Comparison of ENCODE assay signal across 1 cellular context in the genomic region with DNA sequence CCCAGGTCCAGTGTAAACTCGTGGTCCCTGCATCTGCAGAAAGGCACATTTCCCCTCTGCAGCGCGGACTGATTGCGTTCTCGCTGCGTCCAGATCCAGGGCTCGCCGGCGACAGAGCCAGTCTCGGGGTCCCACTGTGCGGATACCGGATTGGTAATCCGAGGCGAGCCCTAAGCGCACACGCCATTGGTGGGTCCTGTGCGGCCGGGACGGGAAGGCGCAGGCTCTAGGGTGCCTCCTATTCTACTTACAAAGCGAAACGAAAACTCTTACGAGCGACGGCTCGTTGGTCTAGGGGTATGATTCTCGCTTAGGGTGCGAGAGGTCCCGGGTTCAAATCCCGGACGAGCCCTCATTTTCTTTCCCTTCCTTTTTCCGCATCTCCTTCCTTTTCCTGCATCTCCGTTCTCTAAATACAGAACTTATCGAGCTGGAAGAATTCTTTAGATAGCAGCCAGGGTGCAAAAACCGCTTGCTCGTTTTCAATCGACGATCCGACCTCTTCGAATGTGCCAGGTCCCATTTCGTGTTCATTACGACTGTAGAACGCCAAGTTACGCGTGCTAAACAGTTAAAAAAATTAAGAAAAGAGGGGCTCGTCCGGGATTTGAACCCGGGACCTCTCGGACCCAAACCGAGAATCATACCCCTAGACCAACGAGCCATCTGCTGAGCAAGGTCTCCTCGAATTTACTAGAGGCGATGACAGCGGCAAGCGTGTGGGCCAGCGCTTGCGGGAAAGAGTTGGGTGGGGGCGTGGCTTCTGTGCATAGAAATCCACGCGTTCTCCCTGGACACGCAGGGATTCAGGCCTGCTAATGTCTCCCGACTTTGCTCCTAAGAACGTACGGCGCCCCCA.
A peak's percentile ranks its signal among the peaks of the same experiment; 100 is the strongest.
TF ChIP-seq lines count a peak whose summit lies in the region.

No MANE protein-coding gene starts in this region.

TF ChIP-seq in HepG2, 621 proteins besides CTCF, POLR2A, EP300 and RAD21 (continued from another document and continues in another):
- TF ChIP-seq ZSCAN5A (CRISPR knock-in tag; IDR thresholded peaks at IDR 0.05; ENCODE audit: borderline replicate concordance) (no peak), FOXK1 (CRISPR knock-in tag; IDR thresholded peaks at IDR 0.05; ENCODE audit: borderline replicate concordance, low read depth) (peak; percentile 48; the same call in 1 of the 2 replicates), ZNF484 (CRISPR knock-in tag; IDR thresholded peaks at IDR 0.05; ENCODE audit: borderline replicate concordance, low read depth) (no peak), ZNF609 (CRISPR knock-in tag; IDR thresholded peaks at IDR 0.05; ENCODE audit: borderline replicate concordance) (peak; percentile 55; the same call in 1 of the 2 replicates), ATF6 (CRISPR knock-in tag; conservative IDR thresholded peaks at IDR 0.05) (no peak; the same call in none of the 2 replicates), TCF7 (IDR thresholded peaks at IDR 0.05; ENCODE audit: low read depth) (no peak), FOXC1 (CRISPR knock-in tag; IDR thresholded peaks at IDR 0.05; ENCODE audit: borderline replicate concordance) (peak; percentile 44; the same call in 1 of the 2 replicates), ATF7-NPFF (CRISPR knock-in tag; IDR thresholded peaks at IDR 0.05; ENCODE audit: low read depth) (peak; percentile 39; the same call in 1 of the 2 replicates), ZNF432 (CRISPR knock-in tag; IDR thresholded peaks at IDR 0.05; ENCODE audit: borderline replicate concordance) (no peak), ATF7 (IDR thresholded peaks at IDR 0.05) (no peak), ATF7 (CRISPR knock-in tag; IDR thresholded peaks at IDR 0.05) (no peak; the same call in 1 of the 2 replicates), NR0B2 (CRISPR knock-in tag; IDR thresholded peaks at IDR 0.05) (no peak), DNMT3B (CRISPR knock-in tag; conservative IDR thresholded peaks at IDR 0.05) (0 out of 2 replicates have a peak, but pooled peaks have one; percentile 31), ZNF235 (CRISPR knock-in tag; IDR thresholded peaks at IDR 0.05; ENCODE audit: borderline replicate concordance) (peak; percentile 66; the same call in 1 of the 2 replicates), CENPX (CRISPR knock-in tag; IDR thresholded peaks at IDR 0.05) (no peak), MLLT10 (CRISPR knock-in tag; IDR thresholded peaks at IDR 0.05) (no peak), MIXL1 (CRISPR knock-in tag; IDR thresholded peaks at IDR 0.05) (peak; percentile 48), ZNF790 (CRISPR knock-in tag; IDR thresholded peaks at IDR 0.05; ENCODE audit: borderline replicate concordance) (0 out of 2 replicates have a peak, but pooled peaks have one; percentile 72), POLR2AphosphoS5 (IDR thresholded peaks at IDR 0.05; ENCODE audit: low read depth, low read length) (peak; percentile 39; the same call in 1 of the 2 replicates), ZNF589 (CRISPR knock-in tag; conservative IDR thresholded peaks at IDR 0.05) (no peak), ZBTB39 (CRISPR knock-in tag; IDR thresholded peaks at IDR 0.05) (no peak), STAT5B (CRISPR knock-in tag; IDR thresholded peaks at IDR 0.05) (peak; percentile 22; the same call in 1 of the 2 replicates), RFXAP (CRISPR knock-in tag; IDR thresholded peaks at IDR 0.05; ENCODE audit: borderline replicate concordance) (0 out of 2 replicates have a peak, but pooled peaks have one; percentile 5), REL (CRISPR knock-in tag; conservative IDR thresholded peaks at IDR 0.05) (0 out of 2 replicates have a peak, but pooled peaks have one; percentile 42), JARID2 (CRISPR knock-in tag; IDR thresholded peaks at IDR 0.05; ENCODE audit: insufficient replicate concordance) (no peak), SCMH1 (CRISPR knock-in tag; IDR thresholded peaks at IDR 0.05; ENCODE audit: borderline replicate concordance) (no peak), TOE1 (CRISPR knock-in tag; IDR thresholded peaks at IDR 0.05) (no peak; the same call in 1 of the 2 replicates), ZNF569 (CRISPR knock-in tag; IDR thresholded peaks at IDR 0.05; ENCODE audit: borderline replicate concordance) (no peak), ZMAT3 (CRISPR knock-in tag; conservative IDR thresholded peaks at IDR 0.05) (no peak; the same call in 1 of the 2 replicates), CREB3 (CRISPR knock-in tag; IDR thresholded peaks at IDR 0.05) (no peak), CCDC6 (CRISPR knock-in tag; IDR thresholded peaks at IDR 0.05) (no peak), ARID3A (IDR thresholded peaks at IDR 0.05; ENCODE audit: low read depth, low read length) (no peak), CBFB (CRISPR knock-in tag; IDR thresholded peaks at IDR 0.05) (no peak; the same call in 1 of the 2 replicates), NR2F1 (CRISPR knock-in tag; IDR thresholded peaks at IDR 0.05) (peak in 1 of 2 experiments; percentile 68; a peak in 2 of 4 replicates), CC2D1A (CRISPR knock-in tag; IDR thresholded peaks at IDR 0.05) (no peak)
- TF ChIP-seq, protein P1, sequence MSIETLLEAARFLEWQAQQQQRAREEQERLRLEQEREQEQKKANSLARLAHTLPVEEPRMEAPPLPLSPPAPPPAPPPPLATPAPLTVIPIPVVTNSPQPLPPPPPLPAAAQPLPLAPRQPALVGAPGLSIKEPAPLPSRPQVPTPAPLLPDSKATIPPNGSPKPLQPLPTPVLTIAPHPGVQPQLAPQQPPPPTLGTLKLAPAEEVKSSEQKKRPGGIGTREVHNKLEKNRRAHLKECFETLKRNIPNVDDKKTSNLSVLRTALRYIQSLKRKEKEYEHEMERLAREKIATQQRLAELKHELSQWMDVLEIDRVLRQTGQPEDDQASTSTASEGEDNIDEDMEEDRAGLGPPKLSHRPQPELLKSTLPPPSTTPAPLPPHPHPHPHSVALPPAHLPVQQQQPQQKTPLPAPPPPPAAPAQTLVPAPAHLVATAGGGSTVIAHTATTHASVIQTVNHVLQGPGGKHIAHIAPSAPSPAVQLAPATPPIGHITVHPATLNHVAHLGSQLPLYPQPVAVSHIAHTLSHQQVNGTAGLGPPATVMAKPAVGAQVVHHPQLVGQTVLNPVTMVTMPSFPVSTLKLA (IDR thresholded peaks at IDR 0.05), result no peak
- TF ChIP-seq, protein P2, sequence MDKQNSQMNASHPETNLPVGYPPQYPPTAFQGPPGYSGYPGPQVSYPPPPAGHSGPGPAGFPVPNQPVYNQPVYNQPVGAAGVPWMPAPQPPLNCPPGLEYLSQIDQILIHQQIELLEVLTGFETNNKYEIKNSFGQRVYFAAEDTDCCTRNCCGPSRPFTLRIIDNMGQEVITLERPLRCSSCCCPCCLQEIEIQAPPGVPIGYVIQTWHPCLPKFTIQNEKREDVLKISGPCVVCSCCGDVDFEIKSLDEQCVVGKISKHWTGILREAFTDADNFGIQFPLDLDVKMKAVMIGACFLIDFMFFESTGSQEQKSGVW (CRISPR knock-in tag; IDR thresholded peaks at IDR 0.05; ENCODE audit: borderline replicate concordance), result no peak
- TF ChIP-seq, protein P3, sequence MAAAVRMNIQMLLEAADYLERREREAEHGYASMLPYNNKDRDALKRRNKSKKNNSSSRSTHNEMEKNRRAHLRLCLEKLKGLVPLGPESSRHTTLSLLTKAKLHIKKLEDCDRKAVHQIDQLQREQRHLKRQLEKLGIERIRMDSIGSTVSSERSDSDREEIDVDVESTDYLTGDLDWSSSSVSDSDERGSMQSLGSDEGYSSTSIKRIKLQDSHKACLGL (CRISPR knock-in tag; IDR thresholded peaks at IDR 0.05), result 0 out of 2 replicates have a peak, but pooled peaks have one; percentile 26
